8 cellular contexts compared by ENCODE assay signal in the genomic region with DNA sequence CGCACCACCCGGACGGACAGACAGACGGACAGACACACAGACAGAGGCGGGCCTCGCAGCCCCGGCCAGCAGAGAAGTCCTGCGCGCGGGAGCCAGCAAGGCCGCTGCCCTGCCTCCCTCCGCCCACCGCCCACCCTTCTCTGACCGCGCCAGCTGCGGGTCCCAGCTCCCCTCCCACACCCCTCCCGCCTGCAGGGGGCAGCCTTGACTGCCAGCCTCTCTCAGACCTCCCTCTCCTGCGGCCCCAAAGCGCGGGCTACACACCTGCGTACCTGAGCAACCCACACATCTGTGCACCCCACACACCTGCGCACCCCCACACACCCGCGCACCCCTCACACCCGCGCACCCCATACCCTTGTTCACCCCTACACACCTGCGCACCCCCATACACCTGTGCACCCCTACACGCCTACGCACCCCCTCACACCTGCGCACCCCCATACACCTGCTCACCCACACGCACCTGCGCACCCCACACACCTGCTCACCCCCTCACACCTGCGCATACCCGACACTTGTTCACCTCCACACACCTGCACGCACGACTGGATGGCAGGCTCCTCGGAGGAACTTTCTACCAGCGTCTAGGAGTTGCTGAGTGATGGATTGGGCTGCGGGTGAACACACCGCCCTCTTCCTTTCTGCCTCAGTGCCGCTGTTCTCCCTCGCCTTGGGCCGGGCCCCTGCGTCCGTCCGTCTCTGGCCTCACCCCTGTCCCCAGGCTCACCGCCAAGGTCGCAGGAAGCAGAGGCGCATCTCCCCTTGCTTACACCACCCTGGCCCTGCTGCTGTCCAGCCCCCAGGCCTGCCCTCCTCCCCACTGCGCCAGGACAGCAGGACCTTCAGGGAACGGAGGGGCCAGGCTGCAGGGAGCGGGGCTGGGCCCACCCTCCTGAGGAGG. TPM values are rescaled to one million over a fixed set of nuclear protein-coding genes. Genes with fewer than 3 reads are reported as not detected.
DNase-seq lines count a peak whose midpoint lies in the region; ATAC-seq and TF ChIP-seq lines count a peak whose summit lies in the region.

No MANE protein-coding gene starts in this region.

- peak; percentile 59 for TF ChIP-seq CTCF in GM12875 (IDR thresholded peaks at IDR 0.05; ENCODE audit: borderline replicate concordance, insufficient read depth, low read depth, low read length)

- H3K4me3 ChIP-seq in GM12875 (ENCODE audit: low read depth, low read length): no peak overlapping the region

- ATAC-seq in esophagus mucosa (peak; percentile 6), HG03196 (IDR thresholded peaks at IDR 0.05; ENCODE audit: unreplicated experiment) (no peak)

- DNase-seq in T-helper 9 cell: peak; percentile 34
- peak; percentile 25 to 31 for DNase-seq in stimulated activated CD4-positive, alpha-beta T cell treated with anti-CD3 and anti-CD28 coated beads, Interleukin-2, amount 100 ng/mL, for 48 hours
- no peak for DNase-seq in DMS79 treated with DMSO at 0.1 percent for 48 hours (lab: John Stamatoyannopoulos, UW)
- no peak for DNase-seq in NCI-H2171 (lab: John Stamatoyannopoulos, UW)
- no peak for DNase-seq in COLO829 (ENCODE audit: low spot score)

RNA-seq across cellular contexts. Expression of a gene that starts 20.8 kb away (rescaled TPM):
- total RNA-seq in esophagus mucosa: 45.4 TPM

RNA-seq across cellular contexts. Expression of a gene that starts 37.8 kb away (rescaled TPM):
- total RNA-seq in esophagus mucosa: 18.0 TPM

Comparison
In these comparisons a context has a peak if more than half of its experiments do, and no peak if none do; other contexts are left out.
1. DNase-seq: peak in T-helper 9 cell (single experiment) and stimulated activated CD4-positive, alpha-beta T cell treated with anti-CD3 and anti-CD28 coated beads, Interleukin-2, amount 100 ng/mL, for 48 hours (2 of 2); none in DMS79 treated with DMSO at 0.1 percent for 48 hours (single experiment), NCI-H2171 (single experiment) and COLO829 (single experiment).